14 cellular contexts compared by ENCODE assay signal in genomic region chr1:187648091-187648490, GRCh38.
A peak's percentile ranks its signal among the peaks of the same experiment; 100 is the strongest.
DNase-seq lines count a peak whose midpoint lies in the region; ATAC-seq, FAIRE-seq and TF ChIP-seq lines count a peak whose summit lies in the region.
"Had no signal": no experiment of that assay in that cellular context is flagged by ENCODE, and none has a peak within 500 bp of the region (broad histone marks: within the 10 kb centered on the region; RNA-seq: fewer than 3 reads in every experiment).

No MANE protein-coding gene starts in this region.

- H3K4me1 ChIP-seq in endodermal cell (ENCODE audit: control insufficient read depth, insufficient read depth, low read length) (no peaks in the 10 kb centered on the region), body of pancreas (no peaks in the 10 kb centered on the region)
- H3K4me1 ChIP-seq: A549, Caco-2 had no signal

- FAIRE-seq in D721Med (lab: Jason Lieb, UNC): peak; percentile 64
- no peak for FAIRE-seq in RCC 7860 (lab: Jason Lieb, UNC)

- no peaks in the 10 kb centered on the region for H3K27me3 Mint-ChIP-seq in endodermal cell (ENCODE audit: insufficient read depth)
- H3K27me3 Mint-ChIP-seq in activated CD8-positive, alpha-beta memory T cell treated with anti-CD3 and anti-CD28 coated beads, Interleukin-2, amount 10 ng/mL, durations not matched to agents 7 days and 5 days: no peaks in the 10 kb centered on the region
- H3K27me3 Mint-ChIP-seq: CD8-positive, alpha-beta memory T cell had no signal

- no peak for DNase-seq in D721Med (ENCODE audit: insufficient read length, low spot score)
- DNase-seq in LNCaP clone FGC (ENCODE audit: low read depth): peak; percentile 51
- no peak for DNase-seq in endodermal cell
- no peak for DNase-seq in mucosa of gallbladder (ENCODE audit: low spot score)
- DNase-seq in RCC 7860 (ENCODE audit: low spot score): no peak
- DNase-seq in activated CD8-positive, alpha-beta memory T cell treated with anti-CD3 and anti-CD28 coated beads, Interleukin-2, amount 10 ng/mL, durations not matched to agents 7 days and 5 days: no peak
- DNase-seq in body of pancreas: no peak
- DNase-seq: BE2C; Caco-2; CD8-positive, alpha-beta memory T cell; DMS53; GOT3; H9 had no signal

- H3K27ac Mint-ChIP-seq in endodermal cell: peak overlapping the region; percentile 55
- H3K27ac Mint-ChIP-seq in activated CD8-positive, alpha-beta memory T cell treated with anti-CD3 and anti-CD28 coated beads, Interleukin-2, amount 10 ng/mL, durations not matched to agents 7 days and 5 days: no peak overlapping the region
- H3K27ac Mint-ChIP-seq: CD8-positive, alpha-beta memory T cell had no signal

- no peaks in the 10 kb centered on the region for H3K4me1 Mint-ChIP-seq in endodermal cell
- H3K4me1 Mint-ChIP-seq in activated CD8-positive, alpha-beta memory T cell treated with anti-CD3 and anti-CD28 coated beads, Interleukin-2, amount 10 ng/mL, durations not matched to agents 7 days and 5 days: no peaks in the 10 kb centered on the region
- H3K4me1 Mint-ChIP-seq: CD8-positive, alpha-beta memory T cell; H9 had no signal

- no peaks in the 10 kb centered on the region for H3K9me3 ChIP-seq in endodermal cell (ENCODE audit: control insufficient read depth, low read length)
- H3K9me3 ChIP-seq in body of pancreas: no peaks in the 10 kb centered on the region
- H3K9me3 ChIP-seq: A549, BE2C, Caco-2 had no signal

- no peak overlapping the region for H3K4me3 Mint-ChIP-seq in endodermal cell
- no peak overlapping the region for H3K4me3 Mint-ChIP-seq in activated CD8-positive, alpha-beta memory T cell treated with anti-CD3 and anti-CD28 coated beads, Interleukin-2, amount 10 ng/mL, durations not matched to agents 7 days and 5 days
- H3K4me3 Mint-ChIP-seq: CD8-positive, alpha-beta memory T cell; H9 had no signal

- no peak for ATAC-seq in activated CD8-positive, alpha-beta memory T cell treated with anti-CD3 and anti-CD28 coated beads, Interleukin-2, amount 10 ng/mL, durations not matched to agents 7 days and 5 days
- ATAC-seq in body of pancreas: no peak
- ATAC-seq: A549 had no signal

- H3K36me3 ChIP-seq in endodermal cell (ENCODE audit: control insufficient read depth, insufficient read depth, low read length): no peaks in the 10 kb centered on the region
- H3K36me3 ChIP-seq in body of pancreas (replicated peaks in 1 of 2; ENCODE audit: insufficient read depth in 1 of 2, low read depth in 2 of 2): no peaks in the 10 kb centered on the region

- H3K9ac ChIP-seq in endodermal cell (ENCODE audit: extremely low read depth, low read length, poor library complexity, severe bottlenecking): no peak overlapping the region

- no peak for TF ChIP-seq POLR2A in body of pancreas (IDR thresholded peaks at IDR 0.05)

- H3K27ac ChIP-seq in endodermal cell (ENCODE audit: low read depth, low read length): no peak overlapping the region
- no peak overlapping the region for H3K27ac ChIP-seq in body of pancreas
- H3K27ac ChIP-seq: A549 had no signal

- intact Hi-C loops in body of pancreas (cut with DNase I): no loop called here

- no peaks in the 10 kb centered on the region for H3K27me3 ChIP-seq in endodermal cell (ENCODE audit: control insufficient read depth, insufficient read depth, low read length, poor library complexity, severe bottlenecking)
- no peaks in the 10 kb centered on the region for H3K27me3 ChIP-seq in body of pancreas
- H3K27me3 ChIP-seq: BE2C had no signal

- H3K4me3 ChIP-seq in LNCaP clone FGC (ENCODE audit: low read depth, low read length) (no peak overlapping the region), endodermal cell (ENCODE audit: low read length) (no peak overlapping the region), body of pancreas (no peak overlapping the region)
- H3K4me3 ChIP-seq: A549 had no signal

- WGBS in endodermal cell (ENCODE audit: insufficient coverage in 1 of 2, insufficient read length in 1 of 2), 2 experiments: 100% methylated on average over 1 of the region's 2 CpGs; no CpG with 5 or more reads in 1 of the 2 experiments
- 56 to 63% methylated on average over 2 of the region's 2 CpGs for WGBS in body of pancreas, 2 donors

- no peak for TF ChIP-seq CTCF in D721Med (IDR thresholded peaks at IDR 0.05; ENCODE audit: insufficient read depth, missing control alignments)
- TF ChIP-seq CTCF in LNCaP clone FGC (IDR thresholded peaks at IDR 0.05; ENCODE audit: control insufficient read depth, extremely low read depth, insufficient read depth): no peak
- TF ChIP-seq CTCF in endodermal cell (conservative IDR thresholded peaks at IDR 0.05): no peak
- TF ChIP-seq CTCF in body of pancreas (IDR thresholded peaks at IDR 0.05): no peak

- CTCF ChIA-PET in activated CD8-positive, alpha-beta memory T cell treated with anti-CD3 and anti-CD28 coated beads, Interleukin-2, amount 10 ng/mL, durations not matched to agents 7 days and 5 days (lab: Charles Lee): no interaction called here

- H3K36me3 Mint-ChIP-seq in endodermal cell (ENCODE audit: low read depth): no peaks in the 10 kb centered on the region
- H3K36me3 Mint-ChIP-seq in activated CD8-positive, alpha-beta memory T cell treated with anti-CD3 and anti-CD28 coated beads, Interleukin-2, amount 10 ng/mL, durations not matched to agents 7 days and 5 days: no peaks in the 10 kb centered on the region
- H3K36me3 Mint-ChIP-seq: CD8-positive, alpha-beta memory T cell had no signal

- no peaks in the 10 kb centered on the region for H3K9me3 Mint-ChIP-seq in endodermal cell
- peaks cover 4% of the 10 kb centered on the region for H3K9me3 Mint-ChIP-seq in activated CD8-positive, alpha-beta memory T cell treated with anti-CD3 and anti-CD28 coated beads, Interleukin-2, amount 10 ng/mL, durations not matched to agents 7 days and 5 days (ENCODE audit: low read depth)
- H3K9me3 Mint-ChIP-seq: H9 had no signal
